In the genomic region with DNA sequence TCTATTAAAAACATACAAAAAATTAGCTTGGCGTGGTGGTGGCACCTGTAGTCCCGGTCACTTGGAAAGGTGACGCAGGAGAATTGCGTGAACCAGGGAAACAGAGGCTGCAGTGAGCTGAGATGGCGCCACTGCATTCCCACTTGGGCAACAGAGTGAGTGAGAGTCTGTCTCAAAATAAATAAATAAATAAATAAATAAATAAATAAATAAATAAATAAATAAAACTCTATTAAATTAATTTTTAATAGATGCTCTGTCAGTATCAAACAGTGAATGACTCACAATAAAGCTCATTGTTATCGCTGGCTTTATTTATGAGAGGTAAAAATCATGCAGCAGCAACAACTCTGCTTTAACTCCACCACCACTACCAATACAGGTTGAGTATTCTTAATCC, we compare ENCODE assay signal across 8 cellular contexts.
"Had no signal": no experiment of that assay in that cellular context is flagged by ENCODE, and none has a peak within 500 bp of the region (broad histone marks: within the 10 kb centered on the region; RNA-seq: fewer than 3 reads in every experiment).

No MANE protein-coding gene starts in this region.

- FAIRE-seq: HepG2 had no signal

- H3K27ac ChIP-seq: HL-60, KMS-11 had no signal

- H3K4me2 ChIP-seq: GM23338, KMS-11 had no signal

- DNase-seq: H7, KBM-7 had no signal

- ATAC-seq: GM23338, HCT116, HepG2 had no signal

- H3K4me3 ChIP-seq: GM23338, HAP-1 had no signal

- H3K9ac ChIP-seq: KMS-11 had no signal

- H2AFZ ChIP-seq: GM23338 had no signal

- H3K4me1 ChIP-seq: HAP-1 had no signal

- H3K36me3 ChIP-seq: HAP-1 had no signal

- H3K9me3 ChIP-seq: HAP-1 had no signal
